Comparison of ENCODE assay signal across 16 cellular contexts in genomic region chr4:23279377-23279988, GRCh38.
DNase-seq lines count a peak whose midpoint lies in the region; ATAC-seq, FAIRE-seq and TF ChIP-seq lines count a peak whose summit lies in the region.
"Had no signal": no experiment of that assay in that cellular context is flagged by ENCODE, and none has a peak within 500 bp of the region (broad histone marks: within the 10 kb centered on the region; RNA-seq: fewer than 3 reads in every experiment).

No MANE protein-coding gene starts in this region.

- no peaks in the 10 kb centered on the region for H3K9me2 ChIP-seq in PC-3 (replicated peaks; ENCODE audit: low read length)

- no peak for TF ChIP-seq CTCF in PC-3 (conservative IDR thresholded peaks at IDR 0.05; ENCODE audit: low read depth, low read length)
- no peak for TF ChIP-seq CTCF in pancreas (IDR thresholded peaks at IDR 0.05)

- no peak for TF ChIP-seq POLR2A in H54 (IDR thresholded peaks at IDR 0.05; ENCODE audit: low read depth, low read length)

- no TSS peak for BruUV-seq in PC-3 (replicated peaks; lab: Mats Ljungman, UMichigan)

- DNase-seq in LHCN-M2 (ENCODE audit: low read depth) (peak; percentile 17), PC-3 (peak; percentile 56), renal cortical epithelial cell (ENCODE audit: low read depth) (peak; percentile 44), pancreas (no peak), H54 (ENCODE audit: insufficient read length, low spot score) (no peak)
- DNase-seq: C1 segment of cervical spinal cord, EL, NCI-H187 treated with DMSO at 0.1 percent for 48 hours, NCI-H2171 treated with DMSO at 0.1 percent for 48 hours, NCI-H510A, NCI-H82, RPMI8226, SJCRH30 had no signal

- peak; percentile 56 for ATAC-seq in PC-3
- peak; percentile 35 for ATAC-seq in esophagus mucosa
- no peak for ATAC-seq in pancreas
- ATAC-seq in GM18502 (IDR thresholded peaks at IDR 0.05; ENCODE audit: poor library complexity, unreplicated experiment) = no peak
- ATAC-seq: HCT116 had no signal

- 41 to 43% methylated on average over 3 of the region's 3 CpGs for WGBS in pancreas, 2 donors

- POLR2A ChIA-PET in PC-3 (lab: Charles Lee; ENCODE audit: unreplicated experiment) = no interaction called here

- no peaks in the 10 kb centered on the region for H3K9me3 ChIP-seq in PC-3 (ENCODE audit: low read length)
- H3K9me3 ChIP-seq in pancreas = no peaks in the 10 kb centered on the region
- H3K9me3 ChIP-seq: SJCRH30 had no signal

- H4K20me1 ChIP-seq in PC-3 (ENCODE audit: low read length) = no peaks in the 10 kb centered on the region

- H3K9ac ChIP-seq in PC-3 (ENCODE audit: low read length) = no peak overlapping the region

- no peak overlapping the region for H3K4me3 ChIP-seq in PC-3 (ENCODE audit: low read length)
- H3K4me3 ChIP-seq in pancreas = no peak overlapping the region
- H3K4me3 ChIP-seq: SJCRH30 had no signal

- CTCF ChIA-PET in PC-3 (lab: Charles Lee) = no interaction called here

- H3K36me3 ChIP-seq in PC-3 (ENCODE audit: low read depth, low read length) (no peaks in the 10 kb centered on the region), pancreas (no peaks in the 10 kb centered on the region)
- H3K36me3 ChIP-seq: SJCRH30 had no signal

- H3K4me2 ChIP-seq in PC-3 (ENCODE audit: low read length) = no peak overlapping the region

- intact Hi-C loops in PC-3 (cut with micrococcal nuclease) (no loop called here), pancreas (cut with DNase I) (no loop called here)

- H2AFZ ChIP-seq in PC-3 (ENCODE audit: low read length) = no peak overlapping the region

- H3K79me2 ChIP-seq in PC-3 (ENCODE audit: low read length) = no peaks in the 10 kb centered on the region

- FAIRE-seq in pancreas (lab: Jason Lieb, UNC) (no peak), H54 (lab: Jason Lieb, UNC) (no peak)

- H3K4me1 ChIP-seq in PC-3 (ENCODE audit: insufficient read depth, low read length) = no peaks in the 10 kb centered on the region
- no peaks in the 10 kb centered on the region for H3K4me1 ChIP-seq in pancreas
- H3K4me1 ChIP-seq: SJCRH30 had no signal

- H3F3A ChIP-seq in PC-3 (ENCODE audit: low read length, unreplicated experiment) = no peaks in the 10 kb centered on the region

- H3K27ac ChIP-seq in PC-3 (ENCODE audit: low read length) (no peak overlapping the region), pancreas (no peak overlapping the region)
- H3K27ac ChIP-seq: SJCRH30 had no signal

- H3K27me3 ChIP-seq in PC-3 (ENCODE audit: low read length) = no peaks in the 10 kb centered on the region
- peaks cover 0 to 4% (median 0%) of the 10 kb centered on the region in 4 donors for H3K27me3 ChIP-seq in pancreas
- H3K27me3 ChIP-seq: SJCRH30 had no signal

Comparison
In these comparisons a context has a peak if more than half of its experiments do, and no peak if none do; other contexts are left out.
1. DNase-seq: peak in LHCN-M2 (single experiment), PC-3 (single experiment) and renal cortical epithelial cell (single experiment); none in pancreas (0 of 6) and H54 (single experiment).
2. ATAC-seq: peak in PC-3 (single experiment) and esophagus mucosa (single experiment); none in pancreas (0 of 4) and GM18502 (single experiment).